In genomic region chr1:187894349-187894748, GRCh38 we compare ENCODE assay signal across 22 cellular contexts.
A peak's percentile ranks its signal among the peaks of the same experiment; 100 is the strongest.
DNase-seq lines count a peak whose midpoint lies in the region; ATAC-seq, FAIRE-seq and TF ChIP-seq lines count a peak whose summit lies in the region.
"Had no signal": no experiment of that assay in that cellular context is flagged by ENCODE, and none has a peak within 500 bp of the region (broad histone marks: within the 10 kb centered on the region; RNA-seq: fewer than 3 reads in every experiment).

No MANE protein-coding gene starts in this region.

- no peaks in the 10 kb centered on the region for H3K36me3 ChIP-seq in SU-DHL-6 (ENCODE audit: low read length)
- no peaks in the 10 kb centered on the region for H3K36me3 ChIP-seq in GM12878 (ENCODE audit: control insufficient read depth in 2 of 2, insufficient read depth in 2 of 2, low read length in 1 of 2)
- H3K36me3 ChIP-seq in esophagus muscularis mucosa = no peaks in the 10 kb centered on the region
- H3K36me3 ChIP-seq: BE2C; BLaER1 treated with 17β-estradiol and CSF1 and Interleukin-3, amounts not matched to agents 10 nM and 100 nM had no signal

- H3K27ac ChIP-seq in SU-DHL-6 (ENCODE audit: low read depth, low read length) (no peak overlapping the region), GM12878 (ENCODE audit: control insufficient read depth, insufficient read depth) (no peak overlapping the region), esophagus muscularis mucosa (replicated peaks in 1 of 4) (no peak overlapping the region)
- H3K27ac ChIP-seq: A549; BLaER1 treated with 17β-estradiol and CSF1 and Interleukin-3, amounts not matched to agents 10 nM and 100 nM had no signal

- no peaks in the 10 kb centered on the region for H3F3A ChIP-seq in SU-DHL-6 (ENCODE audit: insufficient read depth)

- TF ChIP-seq EP300 in GM12878 (IDR thresholded peaks at IDR 0.05; ENCODE audit: borderline replicate concordance in 1 of 2, control insufficient read depth in 1 of 2, low read depth in 2 of 2, low read length in 2 of 2) (no peak), esophagus muscularis mucosa (IDR thresholded peaks at IDR 0.05) (no peak)

- in situ Hi-C loops in GM12878 (cut with MboI) = no loop called here

- BruUV-seq in GM12878 (replicated peaks; lab: Mats Ljungman, UMichigan) = no TSS peak

- POLR2A ChIA-PET in GM12878 (lab: Charles Lee) = no interaction called here

- H3K4me3 ChIP-seq in SU-DHL-6 (ENCODE audit: insufficient read depth, low read length, poor library complexity, severe bottlenecking) = no peak overlapping the region
- no peak overlapping the region for H3K4me3 ChIP-seq in GM12878
- no peak overlapping the region for H3K4me3 ChIP-seq in esophagus muscularis mucosa
- H3K4me3 ChIP-seq: A549; BLaER1 treated with 17β-estradiol and CSF1 and Interleukin-3, amounts not matched to agents 10 nM and 100 nM; GM23338 had no signal

- no peak for TF ChIP-seq RAD21 in GM12878 (IDR thresholded peaks at IDR 0.05; ENCODE audit: insufficient read depth, low read depth, low read length)

- SMC1A ChIA-PET in GM12878 (lab: Charles Lee; ENCODE audit: uncharacterized antibody, unreplicated experiment) = no interaction called here

- TF ChIP-seq POLR2A in GM12878 (IDR thresholded peaks at IDR 0.05; ENCODE audit: low read depth, low read length) (no peak), esophagus muscularis mucosa (IDR thresholded peaks at IDR 0.05; ENCODE audit: low read depth) (no peak)

- WGBS in GM12878 (ENCODE audit: insufficient coverage, insufficient replicate concordance, low lambda C conversion rate, missing lambda C conversion rate) = 25% methylated on average over 3 of the region's 3 CpGs
- WGBS in esophagus muscularis mucosa = 98% methylated on average over 3 of the region's 3 CpGs

- H2AFZ ChIP-seq in SU-DHL-6 (ENCODE audit: low read depth, low read length, severe bottlenecking) = peak overlapping the region; percentile 7
- H2AFZ ChIP-seq in GM12878 (ENCODE audit: control insufficient read depth, low read depth, low read length) = no peak overlapping the region
- H2AFZ ChIP-seq: GM23338 had no signal

- TF ChIP-seq CTCF in SU-DHL-6 (IDR thresholded peaks at IDR 0.05; ENCODE audit: insufficient read depth, low read length, poor library complexity, severe bottlenecking) (no peak), GM12878 (IDR thresholded peaks at IDR 0.05 in 2 of 3, conservative IDR thresholded peaks at IDR 0.05 in 1 of 3; ENCODE audit: control insufficient read depth in 2 of 3, extremely low read depth in 1 of 3, insufficient read depth in 1 of 3, low read depth in 3 of 3, low read length in 3 of 3) (no peak), esophagus muscularis mucosa (IDR thresholded peaks at IDR 0.05) (no peak)

- H3K79me2 ChIP-seq in SU-DHL-6 (ENCODE audit: insufficient read depth, low read length) (no peaks in the 10 kb centered on the region), GM12878 (ENCODE audit: control insufficient read depth, insufficient read depth, low read length) (no peaks in the 10 kb centered on the region)

- H3K9me2 ChIP-seq in SU-DHL-6 (replicated peaks; ENCODE audit: insufficient read depth, low read length) = no peaks in the 10 kb centered on the region

- no peak overlapping the region for H3K4me2 ChIP-seq in SU-DHL-6 (ENCODE audit: low read depth, low read length, poor library complexity, severe bottlenecking)
- H3K4me2 ChIP-seq in GM12878 (ENCODE audit: control insufficient read depth, insufficient read depth) = no peak overlapping the region
- H3K4me2 ChIP-seq: A549; BLaER1 treated with 17β-estradiol and CSF1 and Interleukin-3, amounts not matched to agents 10 nM and 100 nM; GM23338 had no signal

- no peak for FAIRE-seq in GM12878 (lab: Jason Lieb, UNC)
- FAIRE-seq: A549, GM12892 had no signal

- intact Hi-C loops in GM12878 (cut with micrococcal nuclease; ENCODE audit: unreplicated experiment) (no loop called here), esophagus muscularis mucosa (cut with DNase I) (no loop called here)

- CTCF ChIA-PET in GM12878 (lab: Yijun Ruan, JAX) = no interaction called here

- RAD21 ChIA-PET in GM12878 (lab: Charles Lee; ENCODE audit: unreplicated experiment) = no interaction called here

- ATAC-seq in GM12878 = peak; percentile 20; the same call in 1 of the 3 replicates
- ATAC-seq in HG02763 (IDR thresholded peaks at IDR 0.05; ENCODE audit: unreplicated experiment) = no peak
- ATAC-seq: A549, GM23338, HCT116 had no signal

- H3K4me1 ChIP-seq in GM12878 (ENCODE audit: control insufficient read depth, insufficient read depth, low read length) = no peaks in the 10 kb centered on the region
- H3K4me1 ChIP-seq in esophagus muscularis mucosa = no peaks in the 10 kb centered on the region
- H3K4me1 ChIP-seq: A549 had no signal

- H3K27me3 ChIP-seq in SU-DHL-6 (ENCODE audit: low read length) (no peaks in the 10 kb centered on the region), GM12878 (replicated peaks in 1 of 2; ENCODE audit: control insufficient read depth in 2 of 2, insufficient read depth in 2 of 2, low read length in 1 of 2) (no peaks in the 10 kb centered on the region), esophagus muscularis mucosa (no peaks in the 10 kb centered on the region)
- H3K27me3 ChIP-seq: BE2C; BLaER1 treated with 17β-estradiol and CSF1 and Interleukin-3, amounts not matched to agents 10 nM and 100 nM had no signal

- H3K9me3 ChIP-seq in SU-DHL-6 (ENCODE audit: insufficient read depth, low read length) = no peaks in the 10 kb centered on the region
- no peaks in the 10 kb centered on the region for H3K9me3 ChIP-seq in GM12878 (replicated peaks; ENCODE audit: control insufficient read depth, insufficient read depth, low read length)
- no peaks in the 10 kb centered on the region for H3K9me3 ChIP-seq in esophagus muscularis mucosa
- H3K9me3 ChIP-seq: A549 had no signal

- peak; percentile 4 for DNase-seq in activated CD4-positive, alpha-beta T cell treated with anti-CD3 and anti-CD28 coated beads for 48 hours
- DNase-seq in activated CD4-positive, alpha-beta T cell treated with anti-CD3 and anti-CD28 coated beads for 1 hour = no peak
- DNase-seq in GM12878 (ENCODE audit: low read depth, low spot score) (no peak), esophagus muscularis mucosa (ENCODE audit: extremely low spot score) (no peak), kidney glomerular epithelial cell (lab: John Stamatoyannopoulos, UW) (no peak)
- DNase-seq: 8988T; ACHN; AML-193; BE2C; CD4-positive, alpha-beta T cell; CD8-positive, alpha-beta memory T cell; DMS53; DMS79 treated with DMSO at 0.1 percent for 48 hours; GF-D8; H9 had no signal

- no peak overlapping the region for H3K9ac ChIP-seq in SU-DHL-6 (ENCODE audit: low read length)
- no peak overlapping the region for H3K9ac ChIP-seq in GM12878 (ENCODE audit: control insufficient read depth, insufficient read depth, low read length)
- H3K9ac ChIP-seq: BLaER1 treated with 17β-estradiol and CSF1 and Interleukin-3, amounts not matched to agents 10 nM and 100 nM had no signal

- H4K20me1 ChIP-seq in SU-DHL-6 (ENCODE audit: low read depth, low read length) (no peaks in the 10 kb centered on the region), GM12878 (ENCODE audit: control insufficient read depth, insufficient read depth) (no peaks in the 10 kb centered on the region)
- H4K20me1 ChIP-seq: BLaER1 treated with 17β-estradiol and CSF1 and Interleukin-3, amounts not matched to agents 10 nM and 100 nM had no signal

TF ChIP-seq in GM12878, 131 proteins besides CTCF, POLR2A, EP300 and RAD21 (continues in another document):
- no peak for TF ChIP-seq RAD51 (IDR thresholded peaks at IDR 0.05)
- no peak for TF ChIP-seq SREBF2 (IDR thresholded peaks at IDR 0.05; ENCODE audit: low read length)
- no peak for TF ChIP-seq MLLT1 (IDR thresholded peaks at IDR 0.05)
- no peak for TF ChIP-seq BCL3 (IDR thresholded peaks at IDR 0.05; ENCODE audit: borderline replicate concordance, insufficient read depth, low read depth, low read length, poor library complexity, severe bottlenecking)
- TF ChIP-seq BHLHE40 (IDR thresholded peaks at IDR 0.05; ENCODE audit: borderline replicate concordance in 1 of 2, low read depth in 2 of 2, low read length in 1 of 2) = no peak
- no peak for TF ChIP-seq TCF12 (IDR thresholded peaks at IDR 0.05; ENCODE audit: low read depth, low read length)
- no peak for TF ChIP-seq CHD2 (IDR thresholded peaks at IDR 0.05; ENCODE audit: borderline replicate concordance, low read depth, low read length)
- no peak for TF ChIP-seq CREB1 (IDR thresholded peaks at IDR 0.05; ENCODE audit: low read depth)
- TF ChIP-seq NR2C2 (IDR thresholded peaks at IDR 0.05; ENCODE audit: borderline replicate concordance, control insufficient read depth, insufficient read length, low read depth) = no peak
- no peak for TF ChIP-seq SUZ12 (IDR thresholded peaks at IDR 0.05; ENCODE audit: unreplicated experiment)
